Comparison of ENCODE assay signal across 2 cellular contexts in the genomic region with DNA sequence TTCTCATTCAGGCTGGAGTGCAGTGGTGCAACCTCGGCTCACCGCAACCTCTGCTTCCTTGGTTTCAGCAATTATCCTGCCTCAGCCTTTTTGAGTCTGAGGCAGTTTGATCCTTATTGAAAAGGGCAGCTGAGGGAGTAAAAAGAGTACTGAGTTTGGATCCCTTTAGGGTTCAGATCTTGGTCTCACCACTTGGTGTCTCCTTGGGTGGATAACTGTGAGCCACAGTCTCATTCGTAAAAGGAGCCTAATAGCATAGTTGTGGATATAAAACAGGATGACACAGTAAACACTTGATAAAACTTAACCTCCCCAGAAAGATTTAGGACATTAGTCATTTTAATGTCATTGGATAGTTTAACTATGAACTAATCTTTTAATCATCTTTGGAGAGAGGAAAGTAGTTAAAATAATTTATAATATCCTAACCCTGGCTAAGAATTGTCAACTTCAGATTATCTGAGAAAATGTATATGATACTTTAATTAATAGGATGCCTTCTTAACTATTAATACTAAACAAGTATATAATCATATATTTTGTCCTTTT.
TF ChIP-seq lines count a peak whose summit lies in the region.

No MANE protein-coding gene starts in this region.

TF ChIP-seq in SK-N-SH treated with all-trans-retinoic acid at 6 μM for 48 hours, 23 proteins besides CTCF, POLR2A, EP300 and RAD21 (continued from another document):
- TF ChIP-seq, protein P1, sequence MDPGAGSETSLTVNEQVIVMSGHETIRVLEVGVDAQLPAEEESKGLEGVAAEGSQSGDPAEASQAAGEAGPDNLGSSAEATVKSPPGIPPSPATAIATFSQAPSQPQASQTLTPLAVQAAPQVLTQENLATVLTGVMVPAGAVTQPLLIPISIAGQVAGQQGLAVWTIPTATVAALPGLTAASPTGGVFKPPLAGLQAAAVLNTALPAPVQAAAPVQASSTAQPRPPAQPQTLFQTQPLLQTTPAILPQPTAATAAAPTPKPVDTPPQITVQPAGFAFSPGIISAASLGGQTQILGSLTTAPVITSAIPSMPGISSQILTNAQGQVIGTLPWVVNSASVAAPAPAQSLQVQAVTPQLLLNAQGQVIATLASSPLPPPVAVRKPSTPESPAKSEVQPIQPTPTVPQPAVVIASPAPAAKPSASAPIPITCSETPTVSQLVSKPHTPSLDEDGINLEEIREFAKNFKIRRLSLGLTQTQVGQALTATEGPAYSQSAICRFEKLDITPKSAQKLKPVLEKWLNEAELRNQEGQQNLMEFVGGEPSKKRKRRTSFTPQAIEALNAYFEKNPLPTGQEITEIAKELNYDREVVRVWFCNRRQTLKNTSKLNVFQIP (CRISPR knock-in tag; IDR thresholded peaks at IDR 0.05; ENCODE audit: borderline replicate concordance, low read depth): no peak
- TF ChIP-seq ESRRG (CRISPR knock-in tag; IDR thresholded peaks at IDR 0.05) (no peak), ZNF565 (CRISPR knock-in tag; conservative IDR thresholded peaks at IDR 0.05; ENCODE audit: low read depth) (no peak), RARB (CRISPR knock-in tag; IDR thresholded peaks at IDR 0.05) (no peak), CSDC2 (CRISPR knock-in tag; IDR thresholded peaks at IDR 0.05) (no peak), CSRNP3 (CRISPR knock-in tag; IDR thresholded peaks at IDR 0.05) (no peak), ZNF8 (CRISPR knock-in tag; IDR thresholded peaks at IDR 0.05) (no peak)
- TF ChIP-seq, protein P2, sequence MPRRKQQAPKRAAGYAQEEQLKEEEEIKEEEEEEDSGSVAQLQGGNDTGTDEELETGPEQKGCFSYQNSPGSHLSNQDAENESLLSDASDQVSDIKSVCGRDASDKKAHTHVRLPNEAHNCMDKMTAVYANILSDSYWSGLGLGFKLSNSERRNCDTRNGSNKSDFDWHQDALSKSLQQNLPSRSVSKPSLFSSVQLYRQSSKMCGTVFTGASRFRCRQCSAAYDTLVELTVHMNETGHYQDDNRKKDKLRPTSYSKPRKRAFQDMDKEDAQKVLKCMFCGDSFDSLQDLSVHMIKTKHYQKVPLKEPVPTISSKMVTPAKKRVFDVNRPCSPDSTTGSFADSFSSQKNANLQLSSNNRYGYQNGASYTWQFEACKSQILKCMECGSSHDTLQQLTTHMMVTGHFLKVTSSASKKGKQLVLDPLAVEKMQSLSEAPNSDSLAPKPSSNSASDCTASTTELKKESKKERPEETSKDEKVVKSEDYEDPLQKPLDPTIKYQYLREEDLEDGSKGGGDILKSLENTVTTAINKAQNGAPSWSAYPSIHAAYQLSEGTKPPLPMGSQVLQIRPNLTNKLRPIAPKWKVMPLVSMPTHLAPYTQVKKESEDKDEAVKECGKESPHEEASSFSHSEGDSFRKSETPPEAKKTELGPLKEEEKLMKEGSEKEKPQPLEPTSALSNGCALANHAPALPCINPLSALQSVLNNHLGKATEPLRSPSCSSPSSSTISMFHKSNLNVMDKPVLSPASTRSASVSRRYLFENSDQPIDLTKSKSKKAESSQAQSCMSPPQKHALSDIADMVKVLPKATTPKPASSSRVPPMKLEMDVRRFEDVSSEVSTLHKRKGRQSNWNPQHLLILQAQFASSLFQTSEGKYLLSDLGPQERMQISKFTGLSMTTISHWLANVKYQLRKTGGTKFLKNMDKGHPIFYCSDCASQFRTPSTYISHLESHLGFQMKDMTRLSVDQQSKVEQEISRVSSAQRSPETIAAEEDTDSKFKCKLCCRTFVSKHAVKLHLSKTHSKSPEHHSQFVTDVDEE (CRISPR knock-in tag; IDR thresholded peaks at IDR 0.05): no peak

TF ChIP-seq in SK-N-SH, 30 proteins besides CTCF, POLR2A, EP300 and RAD21 (continued from another document):
- TF ChIP-seq, protein P3, sequence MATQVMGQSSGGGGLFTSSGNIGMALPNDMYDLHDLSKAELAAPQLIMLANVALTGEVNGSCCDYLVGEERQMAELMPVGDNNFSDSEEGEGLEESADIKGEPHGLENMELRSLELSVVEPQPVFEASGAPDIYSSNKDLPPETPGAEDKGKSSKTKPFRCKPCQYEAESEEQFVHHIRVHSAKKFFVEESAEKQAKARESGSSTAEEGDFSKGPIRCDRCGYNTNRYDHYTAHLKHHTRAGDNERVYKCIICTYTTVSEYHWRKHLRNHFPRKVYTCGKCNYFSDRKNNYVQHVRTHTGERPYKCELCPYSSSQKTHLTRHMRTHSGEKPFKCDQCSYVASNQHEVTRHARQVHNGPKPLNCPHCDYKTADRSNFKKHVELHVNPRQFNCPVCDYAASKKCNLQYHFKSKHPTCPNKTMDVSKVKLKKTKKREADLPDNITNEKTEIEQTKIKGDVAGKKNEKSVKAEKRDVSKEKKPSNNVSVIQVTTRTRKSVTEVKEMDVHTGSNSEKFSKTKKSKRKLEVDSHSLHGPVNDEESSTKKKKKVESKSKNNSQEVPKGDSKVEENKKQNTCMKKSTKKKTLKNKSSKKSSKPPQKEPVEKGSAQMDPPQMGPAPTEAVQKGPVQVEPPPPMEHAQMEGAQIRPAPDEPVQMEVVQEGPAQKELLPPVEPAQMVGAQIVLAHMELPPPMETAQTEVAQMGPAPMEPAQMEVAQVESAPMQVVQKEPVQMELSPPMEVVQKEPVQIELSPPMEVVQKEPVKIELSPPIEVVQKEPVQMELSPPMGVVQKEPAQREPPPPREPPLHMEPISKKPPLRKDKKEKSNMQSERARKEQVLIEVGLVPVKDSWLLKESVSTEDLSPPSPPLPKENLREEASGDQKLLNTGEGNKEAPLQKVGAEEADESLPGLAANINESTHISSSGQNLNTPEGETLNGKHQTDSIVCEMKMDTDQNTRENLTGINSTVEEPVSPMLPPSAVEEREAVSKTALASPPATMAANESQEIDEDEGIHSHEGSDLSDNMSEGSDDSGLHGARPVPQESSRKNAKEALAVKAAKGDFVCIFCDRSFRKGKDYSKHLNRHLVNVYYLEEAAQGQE (IDR thresholded peaks at IDR 0.05; ENCODE audit: low read depth, low read length): no peak
- TF ChIP-seq FOXJ3 (CRISPR knock-in tag; IDR thresholded peaks at IDR 0.05): no peak
- TF ChIP-seq YY1 (IDR thresholded peaks at IDR 0.05; ENCODE audit: low read depth): no peak
- TF ChIP-seq TAF1 (IDR thresholded peaks at IDR 0.05; ENCODE audit: borderline replicate concordance, low read depth, low read length): no peak
- no peak for TF ChIP-seq SMC3 (IDR thresholded peaks at IDR 0.05; ENCODE audit: low read depth, low read length)
